ENCODE assay signal across 26 cellular contexts in the genomic region with DNA sequence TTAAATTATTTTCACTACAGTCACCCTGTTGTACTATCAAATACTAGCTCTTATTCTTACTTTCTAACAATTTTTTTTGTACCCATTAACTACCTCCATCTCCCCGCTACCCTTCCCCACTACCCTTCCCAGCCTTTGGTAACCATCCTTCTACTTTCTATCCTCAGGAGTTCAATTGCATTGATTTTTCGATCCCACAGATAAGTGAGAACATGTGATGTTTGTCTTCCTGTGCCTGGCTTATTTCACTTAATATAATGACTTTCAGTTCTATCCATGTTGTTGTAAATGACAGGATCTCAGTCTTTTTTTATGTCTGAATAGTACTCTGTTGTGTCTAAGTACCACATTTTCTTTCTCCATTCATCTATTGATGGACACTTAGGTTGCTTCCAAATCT.
"Had no signal": no experiment of that assay in that cellular context is flagged by ENCODE, and none has a peak within 500 bp of the region (broad histone marks: within the 10 kb centered on the region; RNA-seq: fewer than 3 reads in every experiment).

No MANE protein-coding gene starts in this region.

- H3K9me3 ChIP-seq: ovary, right lobe of liver, suprapubic skin, testis, tibial artery, transverse colon, upper lobe of right lung, uterus had no signal

- H2AFZ ChIP-seq: neural progenitor cell, parathyroid adenoma had no signal

- ATAC-seq: natural killer cell; psoas muscle; right cardiac atrium; stimulated activated effector memory CD8-positive, alpha-beta T cell treated with anti-CD3 and anti-CD28 coated beads, Interleukin-12 subunit alpha, Interleukin-12 subunit beta, amount 100 ng/mL, for 72 hours; stimulated activated naive B cell treated with anti-CD40 and anti-IgM and Interleukin-4, amounts not matched to agents 10 μg/mL and 1 μg/mL and 100 μg/mL, for 72 hours; stimulated activated naive CD8-positive, alpha-beta T cell treated with anti-CD3 and anti-CD28 coated beads, Interleukin-15, amount 100 ng/mL, for 72 hours; stimulated activated naive CD8-positive, alpha-beta T cell treated with anti-CD3 and anti-CD28 coated beads, Interleukin-15, Interleukin-2, amounts not matched to agents 100 U/mL and 50 U/mL, for 24 hours; upper lobe of right lung had no signal

- DNase-seq: natural killer cell; occipital lobe; ovary; posterior cingulate gyrus; psoas muscle; right cardiac atrium; right lobe of liver; sigmoid colon; small intestine; stimulated activated CD4-positive, alpha-beta T cell treated with anti-CD3 and anti-CD28 coated beads, Interleukin-15, amount 100 ng/mL, for 24 hours; stimulated activated CD4-positive, alpha-beta T cell treated with anti-CD3 and anti-CD28 coated beads, Interleukin-2, amount 100 ng/mL, for 24 hours; stimulated activated CD4-positive, alpha-beta T cell treated with anti-CD3 and anti-CD28 coated beads, Interleukin-2, amount 100 ng/mL, for 48 hours; stimulated activated CD4-positive, alpha-beta T cell treated with anti-CD3 and anti-CD28 coated beads, Interleukin-4, amount 100 ng/mL, for 24 hours; stimulated activated naive B cell treated with anti-CD40 and anti-IgM and Interleukin-4, amounts not matched to agents 10 μg/mL and 1 μg/mL and 100 μg/mL, for 72 hours; stimulated activated naive CD8-positive, alpha-beta T cell treated with anti-CD3 and anti-CD28 coated beads, Interleukin-15, amount 100 ng/mL, for 72 hours; stimulated activated naive CD8-positive, alpha-beta T cell treated with anti-CD3 and anti-CD28 coated beads, Interleukin-15, Interleukin-2, amounts not matched to agents 100 U/mL and 50 U/mL, for 24 hours; substantia nigra; testis; tibial artery; transverse colon; upper lobe of right lung; uterus had no signal

- H3K27ac ChIP-seq: neural progenitor cell, ovary, parathyroid adenoma, psoas muscle, right lobe of liver, sigmoid colon, suprapubic skin, testis, tibial artery, transverse colon, upper lobe of right lung, uterus had no signal

- FAIRE-seq: small intestine had no signal

- H3K36me3 ChIP-seq: ovary, right lobe of liver, sigmoid colon, suprapubic skin, tibial artery, transverse colon, upper lobe of right lung, uterus had no signal

- H3K4me1 ChIP-seq: neural progenitor cell, parathyroid adenoma, psoas muscle, sigmoid colon, suprapubic skin, testis, tibial artery, transverse colon, upper lobe of right lung, uterus had no signal

- H3K79me2 ChIP-seq: parathyroid adenoma had no signal

- H3K4me3 ChIP-seq: neural progenitor cell, ovary, psoas muscle, right lobe of liver, sigmoid colon, suprapubic skin, testis, tibial artery, transverse colon, upper lobe of right lung, uterus had no signal

- H3K27me3 ChIP-seq: neural progenitor cell, ovary, right lobe of liver, sigmoid colon, suprapubic skin, testis, tibial artery, transverse colon, upper lobe of right lung, uterus had no signal

- H3K9ac ChIP-seq: neural progenitor cell, parathyroid adenoma had no signal

- H3K4me2 ChIP-seq: neural progenitor cell had no signal
